24 cellular contexts compared by ENCODE assay signal in genomic region chr3:177490626-177491025, GRCh38.
DNase-seq lines count a peak whose midpoint lies in the region; ATAC-seq and TF ChIP-seq lines count a peak whose summit lies in the region.
"Had no signal": no experiment of that assay in that cellular context is flagged by ENCODE, and none has a peak within 500 bp of the region (broad histone marks: within the 10 kb centered on the region; RNA-seq: fewer than 3 reads in every experiment).

No MANE protein-coding gene starts in this region.

- H3K4me1 ChIP-seq in Panc1 (ENCODE audit: control insufficient read depth, insufficient read depth, low read length) = no peaks in the 10 kb centered on the region

- no TSS peak for BruUV-seq in Panc1 (replicated peaks; lab: Mats Ljungman, UMichigan)

- CTCF ChIA-PET in Panc1 (lab: Charles Lee) = no interaction called here

- no peaks in the 10 kb centered on the region for H3K27me3 ChIP-seq in Panc1 (ENCODE audit: control insufficient read depth, insufficient read depth, low read length)
- H3K27me3 ChIP-seq in dorsolateral prefrontal cortex = no peaks in the 10 kb centered on the region
- H3K27me3 ChIP-seq: gastroesophageal sphincter, tibial nerve had no signal

- H3K9me3 Mint-ChIP-seq in nephron = peaks cover 6% of the 10 kb centered on the region
- H3K9me3 Mint-ChIP-seq: activated T-cell treated with anti-CD3 and anti-CD28 coated beads, Interleukin-2, amount 50 U/mL, for 24 hours; natural killer cell had no signal

- POLR2A ChIA-PET in Panc1 (lab: Charles Lee) = no interaction called here

- H3K4me1 Mint-ChIP-seq in nephron = peaks cover 44% of the 10 kb centered on the region
- H3K4me1 Mint-ChIP-seq: stimulated activated naive B cell treated with anti-CD40 and anti-IgM and Interleukin-4, amounts not matched to agents 10 μg/mL and 1 μg/mL and 100 μg/mL, for 72 hours had no signal

- in situ Hi-C loops in Panc1 (cut with HindIII; ENCODE audit: low pct_unique_long_range_greater_than_20kb, low sequenced_read_pairs) = no loop called here

- H3K27ac ChIP-seq in Panc1 (ENCODE audit: low read length) = peak overlapping the region; percentile 58; the same call in 1 of the 2 replicates
- peak overlapping the region; percentile 66 to 99 (median 92) for H3K27ac ChIP-seq in dorsolateral prefrontal cortex

- ATAC-seq in Panc1 = no peak
- no peak for ATAC-seq in GM21576 (IDR thresholded peaks at IDR 0.05; ENCODE audit: unreplicated experiment)
- ATAC-seq: activated CD8-positive, alpha-beta T cell treated with anti-CD3 and anti-CD28 coated beads, Interleukin-2, amount 10 ng/mL, durations not matched to agents 7 days and 5 days; CD8-positive, alpha-beta T cell; HCT116; natural killer cell; stimulated activated naive B cell treated with anti-CD40 and anti-IgM and Interleukin-4, amounts not matched to agents 10 μg/mL and 1 μg/mL and 100 μg/mL, for 72 hours had no signal

- H3K27ac Mint-ChIP-seq in nephron = peak overlapping the region in 2 of 3 experiments; percentile 91 to 96
- H3K27ac Mint-ChIP-seq: activated CD8-positive, alpha-beta T cell treated with anti-CD3 and anti-CD28 coated beads, Interleukin-2, amount 10 ng/mL, durations not matched to agents 7 days and 5 days; activated T-cell treated with anti-CD3 and anti-CD28 coated beads, Interleukin-2, amount 50 U/mL, for 24 hours; CD8-positive, alpha-beta T cell; natural killer cell; stimulated activated naive B cell treated with anti-CD40 and anti-IgM and Interleukin-4, amounts not matched to agents 10 μg/mL and 1 μg/mL and 100 μg/mL, for 72 hours had no signal

- no peaks in the 10 kb centered on the region for H3K9me3 ChIP-seq in Panc1 (ENCODE audit: control insufficient read depth, insufficient read depth, low read depth, low read length)
- H3K9me3 ChIP-seq: gastroesophageal sphincter had no signal

- H3K36me3 ChIP-seq in Panc1 (ENCODE audit: control insufficient read depth, insufficient read depth, low read length) = no peaks in the 10 kb centered on the region
- H3K36me3 ChIP-seq: gastroesophageal sphincter, tibial nerve had no signal

- DNase-seq in Panc1 (ENCODE audit: low read depth, low spot score) (no peak), dorsolateral prefrontal cortex (peak in 7 of 10 donors; percentile 36 to 76 (median 65)), superior temporal gyrus (ENCODE audit: extremely low spot score) (peak; percentile 90), NCI-H526 treated with DMSO at 0.1 percent for 48 hours (lab: John Stamatoyannopoulos, UW) (no peak), NCI-H2171 (lab: John Stamatoyannopoulos, UW) (no peak), NOMO-1 treated with dmso at 0.1 percent for 144 hours (lab: John Stamatoyannopoulos, UW; ENCODE audit: unreplicated experiment) (no peak)
- DNase-seq: activated CD4-positive, CD25-positive, alpha-beta regulatory T cell treated with anti-CD3 and anti-CD28 coated beads, Interleukin-2, amount 50 U/mL, for 72 hours; activated CD8-positive, alpha-beta T cell treated with anti-CD3 and anti-CD28 coated beads, Interleukin-2, amount 10 ng/mL, durations not matched to agents 7 days and 5 days; activated T-cell treated with anti-CD3 and anti-CD28 coated beads, Interleukin-2, amount 50 U/mL, for 24 hours; amniotic stem cell; CD8-positive, alpha-beta T cell; effector CD8-positive, alpha-beta T cell; GF-D8; kidney glomerular epithelial cell; natural killer cell; NCI-H2227 treated with DMSO at 0.1 percent for 48 hours; NCI-H82; stimulated activated CD4-positive, alpha-beta T cell treated with anti-CD3 and anti-CD28 coated beads, Interleukin-2, amount 100 ng/mL, for 48 hours; stimulated activated naive B cell treated with anti-CD40 and anti-IgM and Interleukin-4, amounts not matched to agents 10 μg/mL and 1 μg/mL and 100 μg/mL, for 72 hours had no signal

- H3K36me3 Mint-ChIP-seq in nephron (ENCODE audit: low read depth) = no peaks in the 10 kb centered on the region
- H3K36me3 Mint-ChIP-seq: CD8-positive, alpha-beta T cell; stimulated activated naive B cell treated with anti-CD40 and anti-IgM and Interleukin-4, amounts not matched to agents 10 μg/mL and 1 μg/mL and 100 μg/mL, for 72 hours had no signal

- H3K27me3 Mint-ChIP-seq in nephron (ENCODE audit: low read depth) = no peaks in the 10 kb centered on the region
- H3K27me3 Mint-ChIP-seq: activated T-cell treated with anti-CD3 and anti-CD28 coated beads, Interleukin-2, amount 50 U/mL, for 24 hours; stimulated activated naive B cell treated with anti-CD40 and anti-IgM and Interleukin-4, amounts not matched to agents 10 μg/mL and 1 μg/mL and 100 μg/mL, for 72 hours had no signal

- H3K4me3 ChIP-seq in Panc1 (ENCODE audit: low read depth in 2 of 2, low read length in 2 of 2) (no peak overlapping the region), dorsolateral prefrontal cortex (peak overlapping the region in 41 of 59 donors; percentile 2 to 55 (median 31))
- H3K4me3 ChIP-seq: gastroesophageal sphincter had no signal

- no peak for TF ChIP-seq CTCF in Panc1 (IDR thresholded peaks at IDR 0.05)
- TF ChIP-seq CTCF in dorsolateral prefrontal cortex (IDR thresholded peaks at IDR 0.05 in 54 of 56, conservative IDR thresholded peaks at IDR 0.05 in 2 of 56; ENCODE audit: low read depth in 1 of 56, partially characterized antibody in 56 of 56) = peak in 5 of 56 donors; percentile 1 to 27 (median 16)
- TF ChIP-seq CTCF in nephron (IDR thresholded peaks at IDR 0.05; ENCODE audit: unreplicated experiment in 3 of 3) = no peak

- intact Hi-C loops in Panc1 (cut with micrococcal nuclease; ENCODE audit: unreplicated experiment) (no loop called here), dorsolateral prefrontal cortex (cut with DNase I) (loop anchor here (1.0 to 10.0 kb wide), 7 partner anchors 124 to 293 kb away; partner anchors contain the start of gene TBL1XR1 (in 2 of the 2))

- no peak overlapping the region for H3K4me3 Mint-ChIP-seq in nephron
- H3K4me3 Mint-ChIP-seq: activated CD8-positive, alpha-beta T cell treated with anti-CD3 and anti-CD28 coated beads, Interleukin-2, amount 10 ng/mL, durations not matched to agents 7 days and 5 days; activated T-cell treated with anti-CD3 and anti-CD28 coated beads, Interleukin-2, amount 50 U/mL, for 24 hours; CD8-positive, alpha-beta T cell; natural killer cell; stimulated activated naive B cell treated with anti-CD40 and anti-IgM and Interleukin-4, amounts not matched to agents 10 μg/mL and 1 μg/mL and 100 μg/mL, for 72 hours had no signal

Comparison
In these comparisons a context has a peak if more than half of its experiments do, and no peak if none do; other contexts are left out.
1. DNase-seq: peak in dorsolateral prefrontal cortex (7 of 10) and superior temporal gyrus (single experiment); none in Panc1 (single experiment), NCI-H526 treated with DMSO at 0.1 percent for 48 hours (single experiment), NCI-H2171 (single experiment) and NOMO-1 treated with dmso at 0.1 percent for 144 hours (single experiment).
2. H3K4me3 ChIP-seq: peak in dorsolateral prefrontal cortex (41 of 59); none in Panc1 (0 of 2).